ENCODE assay signal across 1 cellular context in the genomic region with DNA sequence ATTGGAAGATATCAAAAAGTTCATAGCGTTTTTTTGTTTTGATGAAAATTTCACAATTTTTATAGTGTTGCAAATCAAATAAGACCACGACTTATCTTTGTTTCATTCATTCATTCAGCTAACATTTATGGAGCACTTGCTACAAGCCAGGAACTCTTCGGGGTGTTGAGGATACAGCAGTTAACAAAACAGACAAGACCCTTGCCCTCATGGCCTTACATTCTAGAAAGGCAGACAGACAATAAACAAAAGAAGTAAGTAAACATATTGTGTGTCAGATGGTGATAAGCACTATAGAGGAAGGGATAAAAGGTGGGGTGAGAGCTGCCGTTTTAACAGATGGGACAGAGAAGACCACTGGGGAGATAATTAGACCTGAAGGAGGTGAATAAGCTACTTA.
A peak's percentile ranks its signal among the peaks of the same experiment; 100 is the strongest.
TF ChIP-seq lines count a peak whose summit lies in the region.

No MANE protein-coding gene starts in this region.

TF ChIP-seq in HepG2, 621 proteins besides CTCF, POLR2A, EP300 and RAD21 (continued from another document and continues in another):
- TF ChIP-seq, protein P1, sequence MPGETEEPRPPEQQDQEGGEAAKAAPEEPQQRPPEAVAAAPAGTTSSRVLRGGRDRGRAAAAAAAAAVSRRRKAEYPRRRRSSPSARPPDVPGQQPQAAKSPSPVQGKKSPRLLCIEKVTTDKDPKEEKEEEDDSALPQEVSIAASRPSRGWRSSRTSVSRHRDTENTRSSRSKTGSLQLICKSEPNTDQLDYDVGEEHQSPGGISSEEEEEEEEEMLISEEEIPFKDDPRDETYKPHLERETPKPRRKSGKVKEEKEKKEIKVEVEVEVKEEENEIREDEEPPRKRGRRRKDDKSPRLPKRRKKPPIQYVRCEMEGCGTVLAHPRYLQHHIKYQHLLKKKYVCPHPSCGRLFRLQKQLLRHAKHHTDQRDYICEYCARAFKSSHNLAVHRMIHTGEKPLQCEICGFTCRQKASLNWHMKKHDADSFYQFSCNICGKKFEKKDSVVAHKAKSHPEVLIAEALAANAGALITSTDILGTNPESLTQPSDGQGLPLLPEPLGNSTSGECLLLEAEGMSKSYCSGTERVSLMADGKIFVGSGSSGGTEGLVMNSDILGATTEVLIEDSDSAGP (CRISPR knock-in tag; IDR thresholded peaks at IDR 0.05; ENCODE audit: borderline replicate concordance): no peak
- TF ChIP-seq, protein P2, sequence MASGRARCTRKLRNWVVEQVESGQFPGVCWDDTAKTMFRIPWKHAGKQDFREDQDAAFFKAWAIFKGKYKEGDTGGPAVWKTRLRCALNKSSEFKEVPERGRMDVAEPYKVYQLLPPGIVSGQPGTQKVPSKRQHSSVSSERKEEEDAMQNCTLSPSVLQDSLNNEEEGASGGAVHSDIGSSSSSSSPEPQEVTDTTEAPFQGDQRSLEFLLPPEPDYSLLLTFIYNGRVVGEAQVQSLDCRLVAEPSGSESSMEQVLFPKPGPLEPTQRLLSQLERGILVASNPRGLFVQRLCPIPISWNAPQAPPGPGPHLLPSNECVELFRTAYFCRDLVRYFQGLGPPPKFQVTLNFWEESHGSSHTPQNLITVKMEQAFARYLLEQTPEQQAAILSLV (CRISPR knock-in tag; IDR thresholded peaks at IDR 0.05; ENCODE audit: borderline replicate concordance): no peak
- TF ChIP-seq HNRNPK (IDR thresholded peaks at IDR 0.05; ENCODE audit: low read depth, low read length, poor library complexity, severe bottlenecking): no peak
- TF ChIP-seq NBN (conservative IDR thresholded peaks at IDR 0.05): no peak
- TF ChIP-seq ZNF143 (CRISPR knock-in tag; IDR thresholded peaks at IDR 0.05): no peak
- no peak for TF ChIP-seq ZNF614 (CRISPR knock-in tag; IDR thresholded peaks at IDR 0.05; ENCODE audit: borderline replicate concordance)
- peak; percentile 80 for TF ChIP-seq FOXA3 (CRISPR knock-in tag; IDR thresholded peaks at IDR 0.05)
- no peak for TF ChIP-seq KDM2A (CRISPR knock-in tag; IDR thresholded peaks at IDR 0.05; ENCODE audit: borderline replicate concordance, low read depth)
- TF ChIP-seq EZH2 (conservative IDR thresholded peaks at IDR 0.05; ENCODE audit: low read depth, low read length): no peak
- TF ChIP-seq GATA4 (IDR thresholded peaks at IDR 0.05; ENCODE audit: borderline replicate concordance, low read depth): peak; percentile 39; the same call in 1 of the 2 replicates
- TF ChIP-seq ZNF629 (CRISPR knock-in tag; conservative IDR thresholded peaks at IDR 0.05): no peak
- TF ChIP-seq, protein P3, sequence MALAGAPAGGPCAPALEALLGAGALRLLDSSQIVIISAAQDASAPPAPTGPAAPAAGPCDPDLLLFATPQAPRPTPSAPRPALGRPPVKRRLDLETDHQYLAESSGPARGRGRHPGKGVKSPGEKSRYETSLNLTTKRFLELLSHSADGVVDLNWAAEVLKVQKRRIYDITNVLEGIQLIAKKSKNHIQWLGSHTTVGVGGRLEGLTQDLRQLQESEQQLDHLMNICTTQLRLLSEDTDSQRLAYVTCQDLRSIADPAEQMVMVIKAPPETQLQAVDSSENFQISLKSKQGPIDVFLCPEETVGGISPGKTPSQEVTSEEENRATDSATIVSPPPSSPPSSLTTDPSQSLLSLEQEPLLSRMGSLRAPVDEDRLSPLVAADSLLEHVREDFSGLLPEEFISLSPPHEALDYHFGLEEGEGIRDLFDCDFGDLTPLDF (CRISPR knock-in tag; IDR thresholded peaks at IDR 0.05): no peak
- TF ChIP-seq, protein P4, sequence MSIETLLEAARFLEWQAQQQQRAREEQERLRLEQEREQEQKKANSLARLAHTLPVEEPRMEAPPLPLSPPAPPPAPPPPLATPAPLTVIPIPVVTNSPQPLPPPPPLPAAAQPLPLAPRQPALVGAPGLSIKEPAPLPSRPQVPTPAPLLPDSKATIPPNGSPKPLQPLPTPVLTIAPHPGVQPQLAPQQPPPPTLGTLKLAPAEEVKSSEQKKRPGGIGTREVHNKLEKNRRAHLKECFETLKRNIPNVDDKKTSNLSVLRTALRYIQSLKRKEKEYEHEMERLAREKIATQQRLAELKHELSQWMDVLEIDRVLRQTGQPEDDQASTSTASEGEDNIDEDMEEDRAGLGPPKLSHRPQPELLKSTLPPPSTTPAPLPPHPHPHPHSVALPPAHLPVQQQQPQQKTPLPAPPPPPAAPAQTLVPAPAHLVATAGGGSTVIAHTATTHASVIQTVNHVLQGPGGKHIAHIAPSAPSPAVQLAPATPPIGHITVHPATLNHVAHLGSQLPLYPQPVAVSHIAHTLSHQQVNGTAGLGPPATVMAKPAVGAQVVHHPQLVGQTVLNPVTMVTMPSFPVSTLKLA (IDR thresholded peaks at IDR 0.05): no peak
- no peak for TF ChIP-seq ZBTB8A (CRISPR knock-in tag; IDR thresholded peaks at IDR 0.05; ENCODE audit: borderline replicate concordance, low read depth)
- TF ChIP-seq, protein P5, sequence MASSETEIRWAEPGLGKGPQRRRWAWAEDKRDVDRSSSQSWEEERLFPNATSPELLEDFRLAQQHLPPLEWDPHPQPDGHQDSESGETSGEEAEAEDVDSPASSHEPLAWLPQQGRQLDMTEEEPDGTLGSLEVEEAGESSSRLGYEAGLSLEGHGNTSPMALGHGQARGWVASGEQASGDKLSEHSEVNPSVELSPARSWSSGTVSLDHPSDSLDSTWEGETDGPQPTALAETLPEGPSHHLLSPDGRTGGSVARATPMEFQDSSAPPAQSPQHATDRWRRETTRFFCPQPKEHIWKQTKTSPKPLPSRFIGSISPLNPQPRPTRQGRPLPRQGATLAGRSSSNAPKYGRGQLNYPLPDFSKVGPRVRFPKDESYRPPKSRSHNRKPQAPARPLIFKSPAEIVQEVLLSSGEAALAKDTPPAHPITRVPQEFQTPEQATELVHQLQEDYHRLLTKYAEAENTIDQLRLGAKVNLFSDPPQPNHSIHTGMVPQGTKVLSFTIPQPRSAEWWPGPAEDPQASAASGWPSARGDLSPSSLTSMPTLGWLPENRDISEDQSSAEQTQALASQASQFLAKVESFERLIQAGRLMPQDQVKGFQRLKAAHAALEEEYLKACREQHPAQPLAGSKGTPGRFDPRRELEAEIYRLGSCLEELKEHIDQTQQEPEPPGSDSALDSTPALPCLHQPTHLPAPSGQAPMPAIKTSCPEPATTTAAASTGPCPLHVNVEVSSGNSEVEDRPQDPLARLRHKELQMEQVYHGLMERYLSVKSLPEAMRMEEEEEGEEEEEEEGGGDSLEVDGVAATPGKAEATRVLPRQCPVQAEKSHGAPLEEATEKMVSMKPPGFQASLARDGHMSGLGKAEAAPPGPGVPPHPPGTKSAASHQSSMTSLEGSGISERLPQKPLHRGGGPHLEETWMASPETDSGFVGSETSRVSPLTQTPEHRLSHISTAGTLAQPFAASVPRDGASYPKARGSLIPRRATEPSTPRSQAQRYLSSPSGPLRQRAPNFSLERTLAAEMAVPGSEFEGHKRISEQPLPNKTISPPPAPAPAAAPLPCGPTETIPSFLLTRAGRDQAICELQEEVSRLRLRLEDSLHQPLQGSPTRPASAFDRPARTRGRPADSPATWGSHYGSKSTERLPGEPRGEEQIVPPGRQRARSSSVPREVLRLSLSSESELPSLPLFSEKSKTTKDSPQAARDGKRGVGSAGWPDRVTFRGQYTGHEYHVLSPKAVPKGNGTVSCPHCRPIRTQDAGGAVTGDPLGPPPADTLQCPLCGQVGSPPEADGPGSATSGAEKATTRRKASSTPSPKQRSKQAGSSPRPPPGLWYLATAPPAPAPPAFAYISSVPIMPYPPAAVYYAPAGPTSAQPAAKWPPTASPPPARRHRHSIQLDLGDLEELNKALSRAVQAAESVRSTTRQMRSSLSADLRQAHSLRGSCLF (CRISPR knock-in tag; IDR thresholded peaks at IDR 0.05; ENCODE audit: borderline replicate concordance): no peak
- TF ChIP-seq KMT2B (CRISPR knock-in tag; IDR thresholded peaks at IDR 0.05): no peak
- TF ChIP-seq, protein P6, sequence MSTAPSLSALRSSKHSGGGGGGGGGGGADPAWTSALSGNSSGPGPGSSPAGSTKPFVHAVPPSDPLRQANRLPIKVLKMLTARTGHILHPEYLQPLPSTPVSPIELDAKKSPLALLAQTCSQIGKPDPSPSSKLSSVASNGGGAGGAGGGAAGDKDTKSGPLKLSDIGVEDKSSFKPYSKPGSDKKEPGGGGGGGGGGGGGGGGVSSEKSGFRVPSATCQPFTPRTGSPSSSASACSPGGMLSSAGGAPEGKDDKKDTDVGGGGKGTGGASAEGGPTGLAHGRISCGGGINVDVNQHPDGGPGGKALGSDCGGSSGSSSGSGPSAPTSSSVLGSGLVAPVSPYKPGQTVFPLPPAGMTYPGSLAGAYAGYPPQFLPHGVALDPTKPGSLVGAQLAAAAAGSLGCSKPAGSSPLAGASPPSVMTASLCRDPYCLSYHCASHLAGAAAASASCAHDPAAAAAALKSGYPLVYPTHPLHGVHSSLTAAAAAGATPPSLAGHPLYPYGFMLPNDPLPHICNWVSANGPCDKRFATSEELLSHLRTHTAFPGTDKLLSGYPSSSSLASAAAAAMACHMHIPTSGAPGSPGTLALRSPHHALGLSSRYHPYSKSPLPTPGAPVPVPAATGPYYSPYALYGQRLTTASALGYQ (CRISPR knock-in tag; IDR thresholded peaks at IDR 0.05): 0 out of 2 replicates have a peak, but pooled peaks have one; percentile 33
- no peak for TF ChIP-seq MAF1 (CRISPR knock-in tag; IDR thresholded peaks at IDR 0.05; ENCODE audit: borderline replicate concordance)
- TF ChIP-seq, protein P7, sequence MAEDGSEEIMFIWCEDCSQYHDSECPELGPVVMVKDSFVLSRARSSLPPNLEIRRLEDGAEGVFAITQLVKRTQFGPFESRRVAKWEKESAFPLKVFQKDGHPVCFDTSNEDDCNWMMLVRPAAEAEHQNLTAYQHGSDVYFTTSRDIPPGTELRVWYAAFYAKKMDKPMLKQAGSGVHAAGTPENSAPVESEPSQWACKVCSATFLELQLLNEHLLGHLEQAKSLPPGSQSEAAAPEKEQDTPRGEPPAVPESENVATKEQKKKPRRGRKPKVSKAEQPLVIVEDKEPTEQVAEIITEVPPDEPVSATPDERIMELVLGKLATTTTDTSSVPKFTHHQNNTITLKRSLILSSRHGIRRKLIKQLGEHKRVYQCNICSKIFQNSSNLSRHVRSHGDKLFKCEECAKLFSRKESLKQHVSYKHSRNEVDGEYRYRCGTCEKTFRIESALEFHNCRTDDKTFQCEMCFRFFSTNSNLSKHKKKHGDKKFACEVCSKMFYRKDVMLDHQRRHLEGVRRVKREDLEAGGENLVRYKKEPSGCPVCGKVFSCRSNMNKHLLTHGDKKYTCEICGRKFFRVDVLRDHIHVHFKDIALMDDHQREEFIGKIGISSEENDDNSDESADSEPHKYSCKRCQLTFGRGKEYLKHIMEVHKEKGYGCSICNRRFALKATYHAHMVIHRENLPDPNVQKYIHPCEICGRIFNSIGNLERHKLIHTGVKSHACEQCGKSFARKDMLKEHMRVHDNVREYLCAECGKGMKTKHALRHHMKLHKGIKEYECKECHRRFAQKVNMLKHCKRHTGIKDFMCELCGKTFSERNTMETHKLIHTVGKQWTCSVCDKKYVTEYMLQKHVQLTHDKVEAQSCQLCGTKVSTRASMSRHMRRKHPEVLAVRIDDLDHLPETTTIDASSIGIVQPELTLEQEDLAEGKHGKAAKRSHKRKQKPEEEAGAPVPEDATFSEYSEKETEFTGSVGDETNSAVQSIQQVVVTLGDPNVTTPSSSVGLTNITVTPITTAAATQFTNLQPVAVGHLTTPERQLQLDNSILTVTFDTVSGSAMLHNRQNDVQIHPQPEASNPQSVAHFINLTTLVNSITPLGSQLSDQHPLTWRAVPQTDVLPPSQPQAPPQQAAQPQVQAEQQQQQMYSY (CRISPR knock-in tag; IDR thresholded peaks at IDR 0.05): no peak
- peak; percentile 92 for TF ChIP-seq PPARG (CRISPR knock-in tag; conservative IDR thresholded peaks at IDR 0.05)
- no peak for TF ChIP-seq ZKSCAN1 (IDR thresholded peaks at IDR 0.05; ENCODE audit: low read length)
- TF ChIP-seq, protein P8, sequence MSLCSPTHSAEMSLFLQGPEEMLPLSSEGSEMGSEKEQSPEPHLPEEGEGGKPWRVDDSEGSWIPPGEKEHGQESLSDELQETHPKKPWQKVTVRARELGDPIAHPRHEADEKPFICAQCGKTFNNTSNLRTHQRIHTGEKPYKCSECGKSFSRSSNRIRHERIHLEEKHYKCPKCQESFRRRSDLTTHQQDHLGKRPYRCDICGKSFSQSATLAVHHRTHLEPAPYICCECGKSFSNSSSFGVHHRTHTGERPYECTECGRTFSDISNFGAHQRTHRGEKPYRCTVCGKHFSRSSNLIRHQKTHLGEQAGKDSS (CRISPR knock-in tag; IDR thresholded peaks at IDR 0.05; ENCODE audit: borderline replicate concordance, low read depth): no peak
- TF ChIP-seq ZNF24 (IDR thresholded peaks at IDR 0.05): peak; percentile 71
- TF ChIP-seq, protein P9, sequence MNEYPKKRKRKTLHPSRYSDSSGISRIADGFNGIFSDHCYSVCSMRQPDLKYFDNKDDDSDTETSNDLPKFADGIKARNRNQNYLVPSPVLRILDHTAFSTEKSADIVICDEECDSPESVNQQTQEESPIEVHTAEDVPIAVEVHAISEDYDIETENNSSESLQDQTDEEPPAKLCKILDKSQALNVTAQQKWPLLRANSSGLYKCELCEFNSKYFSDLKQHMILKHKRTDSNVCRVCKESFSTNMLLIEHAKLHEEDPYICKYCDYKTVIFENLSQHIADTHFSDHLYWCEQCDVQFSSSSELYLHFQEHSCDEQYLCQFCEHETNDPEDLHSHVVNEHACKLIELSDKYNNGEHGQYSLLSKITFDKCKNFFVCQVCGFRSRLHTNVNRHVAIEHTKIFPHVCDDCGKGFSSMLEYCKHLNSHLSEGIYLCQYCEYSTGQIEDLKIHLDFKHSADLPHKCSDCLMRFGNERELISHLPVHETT (CRISPR knock-in tag; conservative IDR thresholded peaks at IDR 0.05): no peak
- peak; percentile 69; the same call in 1 of the 2 replicates for TF ChIP-seq HDAC2 (CRISPR knock-in tag; IDR thresholded peaks at IDR 0.05)
- TF ChIP-seq, protein P10, sequence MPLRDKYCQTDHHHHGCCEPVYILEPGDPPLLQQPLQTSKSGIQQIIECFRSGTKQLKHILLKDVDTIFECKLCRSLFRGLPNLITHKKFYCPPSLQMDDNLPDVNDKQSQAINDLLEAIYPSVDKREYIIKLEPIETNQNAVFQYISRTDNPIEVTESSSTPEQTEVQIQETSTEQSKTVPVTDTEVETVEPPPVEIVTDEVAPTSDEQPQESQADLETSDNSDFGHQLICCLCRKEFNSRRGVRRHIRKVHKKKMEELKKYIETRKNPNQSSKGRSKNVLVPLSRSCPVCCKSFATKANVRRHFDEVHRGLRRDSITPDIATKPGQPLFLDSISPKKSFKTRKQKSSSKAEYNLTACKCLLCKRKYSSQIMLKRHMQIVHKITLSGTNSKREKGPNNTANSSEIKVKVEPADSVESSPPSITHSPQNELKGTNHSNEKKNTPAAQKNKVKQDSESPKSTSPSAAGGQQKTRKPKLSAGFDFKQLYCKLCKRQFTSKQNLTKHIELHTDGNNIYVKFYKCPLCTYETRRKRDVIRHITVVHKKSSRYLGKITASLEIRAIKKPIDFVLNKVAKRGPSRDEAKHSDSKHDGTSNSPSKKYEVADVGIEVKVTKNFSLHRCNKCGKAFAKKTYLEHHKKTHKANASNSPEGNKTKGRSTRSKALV (CRISPR knock-in tag; IDR thresholded peaks at IDR 0.05): no peak
- TF ChIP-seq ZSCAN31 (CRISPR knock-in tag; IDR thresholded peaks at IDR 0.05; ENCODE audit: low read depth): no peak
- no peak for TF ChIP-seq ZNF343 (CRISPR knock-in tag; IDR thresholded peaks at IDR 0.05)
- TF ChIP-seq ZNF713 (CRISPR knock-in tag; IDR thresholded peaks at IDR 0.05): no peak
